Comparison of ENCODE assay signal across 1 cellular context in genomic region chr15:74535388-74536084, GRCh38.
TF ChIP-seq lines count a peak whose summit lies in the region.

No MANE protein-coding gene starts in this region.

TF ChIP-seq in HepG2, 621 proteins besides CTCF, POLR2A, EP300 and RAD21 (continued from another document):
- TF ChIP-seq ZBTB49 (CRISPR knock-in tag; IDR thresholded peaks at IDR 0.05; ENCODE audit: borderline replicate concordance) (no peak), ZNF644 (CRISPR knock-in tag; IDR thresholded peaks at IDR 0.05; ENCODE audit: low read depth) (no peak), ZFP1 (CRISPR knock-in tag; IDR thresholded peaks at IDR 0.05) (no peak), ZBTB44 (CRISPR knock-in tag; IDR thresholded peaks at IDR 0.05) (no peak), GTF3A (CRISPR knock-in tag; conservative IDR thresholded peaks at IDR 0.05) (no peak), SRY (CRISPR knock-in tag; IDR thresholded peaks at IDR 0.05) (no peak)
